ENCODE assay signal across 8 cellular contexts in the genomic region with DNA sequence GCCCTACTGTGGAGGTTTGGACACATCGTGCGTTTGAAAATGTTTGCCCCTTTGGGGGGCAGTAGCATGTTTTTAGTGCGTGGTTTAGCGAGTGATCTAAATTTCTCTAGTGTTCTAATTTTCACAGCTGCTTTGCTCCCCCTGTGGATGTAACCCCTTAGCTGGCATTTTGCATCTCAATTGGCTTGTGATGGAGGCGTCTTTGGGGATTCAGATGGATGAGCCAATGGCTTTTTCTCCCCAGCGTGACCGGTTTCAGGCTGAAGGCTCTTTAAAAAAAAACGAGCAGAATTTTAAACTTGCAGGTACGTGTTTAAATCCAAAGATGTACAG. TPM values are rescaled to one million over a fixed set of nuclear protein-coding genes. Genes with fewer than 3 reads are reported as not detected.
DNase-seq lines count a peak whose midpoint lies in the region; FAIRE-seq and TF ChIP-seq lines count a peak whose summit lies in the region.

No MANE protein-coding gene starts in this region.

- H2AFZ ChIP-seq in GM23248 (peak overlapping the region; percentile 97), SU-DHL-6 (ENCODE audit: low read depth, low read length, severe bottlenecking) (peak overlapping the region; percentile 58)

- no peak for TF ChIP-seq CTCF in GM06990 (IDR thresholded peaks at IDR 0.05; ENCODE audit: insufficient read depth, low read length, poor library complexity, severe bottlenecking)
- TF ChIP-seq CTCF in LNCaP clone FGC (IDR thresholded peaks at IDR 0.05; ENCODE audit: control insufficient read depth, extremely low read depth, insufficient read depth): no peak
- TF ChIP-seq CTCF in SU-DHL-6 (IDR thresholded peaks at IDR 0.05; ENCODE audit: insufficient read depth, low read length, poor library complexity, severe bottlenecking): no peak
- no peak for TF ChIP-seq CTCF in right atrium auricular region (IDR thresholded peaks at IDR 0.05)

- peaks cover 17% of the 10 kb centered on the region for H3K4me1 ChIP-seq in GM23248 (ENCODE audit: insufficient read depth)
- H3K4me1 ChIP-seq in right atrium auricular region: peaks cover 0 to 11% of the 10 kb centered on the region in 2 donors
- H3K4me1 ChIP-seq in small intestine (ENCODE audit: control insufficient read depth in 2 of 2, insufficient read depth in 1 of 2, low read depth in 1 of 2, low read length in 1 of 2): peaks cover 0 to 4% of the 10 kb centered on the region in 2 donors

- no peaks in the 10 kb centered on the region for H4K20me1 ChIP-seq in GM23248 (ENCODE audit: insufficient read depth)
- peaks cover 9% of the 10 kb centered on the region; the same call in 1 of the 2 replicates for H4K20me1 ChIP-seq in SU-DHL-6 (ENCODE audit: low read depth, low read length)

- H3K9me3 ChIP-seq in GM23248 (ENCODE audit: low read depth) (no peaks in the 10 kb centered on the region), SU-DHL-6 (ENCODE audit: insufficient read depth, low read length) (no peaks in the 10 kb centered on the region), right atrium auricular region (no peaks in the 10 kb centered on the region), small intestine (ENCODE audit: control insufficient read depth, low read depth) (no peaks in the 10 kb centered on the region)

- H3K9ac ChIP-seq in GM23248: peak overlapping the region; percentile 82
- peak overlapping the region; percentile 95 for H3K9ac ChIP-seq in SU-DHL-6 (ENCODE audit: low read length)

- H3K79me2 ChIP-seq in GM23248 (ENCODE audit: insufficient read depth): peaks cover 42% of the 10 kb centered on the region
- H3K79me2 ChIP-seq in SU-DHL-6 (ENCODE audit: insufficient read depth, low read length): peaks cover 56% of the 10 kb centered on the region

- no peaks in the 10 kb centered on the region for H3K36me3 ChIP-seq in GM06990 (ENCODE audit: control insufficient read depth, insufficient read depth, low read length)
- no peaks in the 10 kb centered on the region for H3K36me3 ChIP-seq in GM23248 (ENCODE audit: low read depth)
- peaks cover 14% of the 10 kb centered on the region for H3K36me3 ChIP-seq in SU-DHL-6 (ENCODE audit: low read length)
- H3K36me3 ChIP-seq in right atrium auricular region: no peaks in the 10 kb centered on the region
- no peaks in the 10 kb centered on the region for H3K36me3 ChIP-seq in small intestine (ENCODE audit: control insufficient read depth in 2 of 2, insufficient read depth in 2 of 2, low read length in 2 of 2)

- peak overlapping the region; percentile 87 for H3K4me3 ChIP-seq in GM06990 (replicated peaks; ENCODE audit: low read depth, low read length)
- peak overlapping the region; percentile 92 for H3K4me3 ChIP-seq in GM23248
- H3K4me3 ChIP-seq in LNCaP clone FGC (ENCODE audit: low read depth, low read length): peak overlapping the region; percentile 77
- H3K4me3 ChIP-seq in SU-DHL-6 (ENCODE audit: insufficient read depth, low read length, poor library complexity, severe bottlenecking): peak overlapping the region; percentile 91
- H3K4me3 ChIP-seq in right atrium auricular region: peak overlapping the region; percentile 53 to 66
- H3K4me3 ChIP-seq in small intestine (ENCODE audit: low read depth in 1 of 2, low read length in 2 of 2): peak overlapping the region; percentile 58

- H3K9me2 ChIP-seq in GM23248 (ENCODE audit: insufficient read depth) (no peaks in the 10 kb centered on the region), SU-DHL-6 (replicated peaks; ENCODE audit: insufficient read depth, low read length) (no peaks in the 10 kb centered on the region)

- H3K27me3 ChIP-seq in GM06990 (replicated peaks; ENCODE audit: control insufficient read depth, insufficient read depth, low read length) (no peaks in the 10 kb centered on the region), GM23248 (replicated peaks; ENCODE audit: insufficient read depth) (no peaks in the 10 kb centered on the region), SU-DHL-6 (ENCODE audit: low read length) (no peaks in the 10 kb centered on the region), right atrium auricular region (no peaks in the 10 kb centered on the region), small intestine (ENCODE audit: control insufficient read depth in 2 of 2, insufficient read depth in 2 of 2, low read length in 2 of 2) (no peaks in the 10 kb centered on the region)

- no peak for FAIRE-seq in small intestine (lab: Jason Lieb, UNC)

- 2 to 4% methylated on average over 9 of the region's 9 CpGs for WGBS in GM23248 (ENCODE audit: low coverage in 1 of 2, low lambda C conversion rate in 2 of 2, missing lambda C conversion rate in 2 of 2), 2 experiments
- WGBS in small intestine, 3 donors: 0 to 1% (median 1%) methylated on average over 9 of the region's 9 CpGs

- in situ Hi-C loops in GM23248 (cut with MboI): loop anchor here (10.0 kb wide), 1 partner anchor 793 kb away; the partner anchor contains the start of genes GLMN and RPAP2

- H3K4me2 ChIP-seq in GM23248 (ENCODE audit: unreplicated experiment) (peak overlapping the region; percentile 97), SU-DHL-6 (ENCODE audit: low read depth, low read length, poor library complexity, severe bottlenecking) (peak overlapping the region; percentile 94)

- H3F3A ChIP-seq in GM23248 (ENCODE audit: insufficient read depth) (peaks cover 13% of the 10 kb centered on the region), SU-DHL-6 (ENCODE audit: insufficient read depth) (peaks cover 11% of the 10 kb centered on the region)

- H3K27ac ChIP-seq in GM23248 (peak overlapping the region; percentile 80), SU-DHL-6 (ENCODE audit: low read depth, low read length) (peak overlapping the region; percentile 79), right atrium auricular region (peak overlapping the region; percentile 80 to 89), small intestine (ENCODE audit: low read depth in 1 of 2, low read length in 1 of 2) (peak overlapping the region in 1 of 2 donors; percentile 95)

- DNase-seq in GM06990 (ENCODE audit: extremely low read depth, insufficient read length) (no peak), GM23248 (peak; percentile 73), LNCaP clone FGC (ENCODE audit: low read depth) (no peak), right atrium auricular region (ENCODE audit: low spot score) (no peak), small intestine (peak; percentile 10), occipital lobe (lab: John Stamatoyannopoulos, UW) (no peak), LoVo (ENCODE audit: low spot score) (no peak)

RNA-seq across cellular contexts. Expression of gene CDC7, which starts 0.8 kb away (rescaled TPM):
- 3.0 and 3.5 TPM in 2 replicates for total RNA-seq in GM23248 (2014; rRNA removed; shearing (Covaris generic))
- 3.7 and 4.7 TPM in 2 replicates for polyA plus RNA-seq in GM23248 (2016; fragmentation: Nextera tagmentation; extraction: Ambion mirVana)
- under 1 TPM; 0.52 to 0.90 TPM for total RNA-seq in right atrium auricular region
- polyA plus RNA-seq in small intestine: 1 to 10 TPM in 2 of 3 donors, under 1 TPM in 1; 0.27 to 6.0 (median 1.1) TPM
- 29.3 TPM for total RNA-seq in occipital lobe

Comparison
In these comparisons a context has a peak if more than half of its experiments do, and no peak if none do; other contexts are left out.
1. DNase-seq: peak in GM23248 (single experiment) and small intestine (single experiment); none in GM06990 (single experiment), LNCaP clone FGC (single experiment), right atrium auricular region (single experiment), occipital lobe (single experiment) and LoVo (single experiment).
2. Peak in every context shown above with its lines, with median percentiles within 50 percentile points of each other: H3K4me3 ChIP-seq.